In genomic region chr3:102979682-102980378, GRCh38 we compare ENCODE assay signal across 11 cellular contexts.
A peak's percentile ranks its signal among the peaks of the same experiment; 100 is the strongest.
DNase-seq lines count a peak whose midpoint lies in the region; ATAC-seq, FAIRE-seq and TF ChIP-seq lines count a peak whose summit lies in the region.
"Had no signal": no experiment of that assay in that cellular context is flagged by ENCODE, and none has a peak within 500 bp of the region (broad histone marks: within the 10 kb centered on the region; RNA-seq: fewer than 3 reads in every experiment).

No MANE protein-coding gene starts in this region.

- H3K27me3 ChIP-seq in lung (ENCODE audit: control insufficient read depth, insufficient read depth) (no peaks in the 10 kb centered on the region), upper lobe of left lung (no peaks in the 10 kb centered on the region)
- H3K27me3 ChIP-seq in CD8-positive, alpha-beta memory T cell (ENCODE audit: insufficient read depth, low read length, poor library complexity, severe bottlenecking), result no peaks in the 10 kb centered on the region

- no peaks in the 10 kb centered on the region for H3K36me3 ChIP-seq in lung (ENCODE audit: control insufficient read depth in 2 of 2, insufficient read depth in 2 of 2, low read length in 2 of 2)
- H3K36me3 ChIP-seq in upper lobe of left lung, result no peaks in the 10 kb centered on the region
- H3K36me3 ChIP-seq in CD8-positive, alpha-beta memory T cell (ENCODE audit: insufficient read depth, low read length), result no peaks in the 10 kb centered on the region

- peaks cover 0 to 7% (median 0%) of the 10 kb centered on the region in 5 donors for H3K9me3 Mint-ChIP-seq in CD8-positive, alpha-beta memory T cell

- no peak overlapping the region for H3K4me3 Mint-ChIP-seq in CD8-positive, alpha-beta memory T cell

- H3K4me3 ChIP-seq in lung, result no peak overlapping the region
- no peak overlapping the region for H3K4me3 ChIP-seq in upper lobe of left lung
- no peak overlapping the region for H3K4me3 ChIP-seq in CD8-positive, alpha-beta memory T cell (ENCODE audit: low read length)

- no peaks in the 10 kb centered on the region for H3K4me1 Mint-ChIP-seq in CD8-positive, alpha-beta memory T cell

- ATAC-seq in lung (ENCODE audit: insufficient read depth, low FRiP score) (peak; percentile 66), upper lobe of left lung (ENCODE audit: low FRiP score in 2 of 2) (peak; percentile 80 to 98), GM19455 (IDR thresholded peaks at IDR 0.05; ENCODE audit: unreplicated experiment) (no peak)

- no peak for TF ChIP-seq POLR2A in upper lobe of left lung (IDR thresholded peaks at IDR 0.05)

- H3K9me3 ChIP-seq in lung (ENCODE audit: control insufficient read depth in 2 of 2, insufficient read depth in 1 of 2, low read length in 1 of 2) (peaks cover 0 to 1% of the 10 kb centered on the region in 2 donors), upper lobe of left lung (peaks cover 0 to 1% (median 0%) of the 10 kb centered on the region in 4 donors)
- no peaks in the 10 kb centered on the region for H3K9me3 ChIP-seq in CD8-positive, alpha-beta memory T cell (ENCODE audit: low read length)

- H3K27me3 Mint-ChIP-seq in CD8-positive, alpha-beta memory T cell, result no peaks in the 10 kb centered on the region

- no peak for FAIRE-seq in HTR-8/SVneo (lab: Jason Lieb, UNC)
- FAIRE-seq: GM12892 had no signal

- H3K4me1 ChIP-seq in lung (ENCODE audit: control insufficient read depth in 2 of 2, insufficient read depth in 2 of 2, low read length in 2 of 2), result peaks cover 0 to 3% of the 10 kb centered on the region in 2 donors
- peaks cover 0 to 2% (median 0%) of the 10 kb centered on the region in 4 donors for H3K4me1 ChIP-seq in upper lobe of left lung
- H3K4me1 ChIP-seq in CD8-positive, alpha-beta memory T cell (ENCODE audit: insufficient read depth, low read length), result no peaks in the 10 kb centered on the region

- 51 to 60% methylated on average over 4 of the region's 4 CpGs for WGBS in lung, 2 donors
- WGBS in upper lobe of left lung, 2 donors, result 57 to 64% methylated on average over 4 of the region's 4 CpGs

- no peak for TF ChIP-seq CTCF in lung (IDR thresholded peaks at IDR 0.05; ENCODE audit: control extremely low read depth, extremely low read depth)
- no peak for TF ChIP-seq CTCF in upper lobe of left lung (IDR thresholded peaks at IDR 0.05)

- H3K27ac Mint-ChIP-seq in CD8-positive, alpha-beta memory T cell, result peak overlapping the region in 1 of 8 donors; percentile 47

- H3K36me3 Mint-ChIP-seq in CD8-positive, alpha-beta memory T cell, result no peaks in the 10 kb centered on the region

- no peak overlapping the region for H3K27ac ChIP-seq in lung (ENCODE audit: low read depth in 1 of 2, low read length in 1 of 2)
- no peak overlapping the region for H3K27ac ChIP-seq in upper lobe of left lung
- H3K27ac ChIP-seq in CD8-positive, alpha-beta memory T cell (ENCODE audit: low read depth, low read length), result no peak overlapping the region
- H3K27ac ChIP-seq: VCaP had no signal

- CTCF ChIA-PET in HEK293T (lab: Yijun Ruan, JAX), result no interaction called here
- CTCF ChIA-PET in CD8-positive, alpha-beta memory T cell (lab: Charles Lee), result no interaction called here

- TF ChIP-seq EP300 in upper lobe of left lung (IDR thresholded peaks at IDR 0.05), result no peak

- DNase-seq in HTR-8/SVneo (ENCODE audit: insufficient read length, low spot score), result peak; percentile 10
- peak; percentile 4 for DNase-seq in cerebellum (ENCODE audit: low spot score)
- DNase-seq in lung (ENCODE audit: low spot score), result peak; percentile 54
- peak in 1 of 2 donors; percentile 23 for DNase-seq in upper lobe of left lung
- no peak for DNase-seq in inferior parietal cortex (ENCODE audit: extremely low spot score)
- no peak for DNase-seq in HEK293T (ENCODE audit: extremely low spot score)
- DNase-seq in CD8-positive, alpha-beta memory T cell, result no peak
- DNase-seq: NCI-H2081 had no signal

- POLR2A ChIA-PET in HEK293T (lab: Yijun Ruan, JAX), result no interaction called here
- POLR2A ChIA-PET in CD8-positive, alpha-beta memory T cell (lab: Charles Lee), result no interaction called here

TF ChIP-seq in HEK293T, 16 proteins besides CTCF, POLR2A, EP300 and RAD21:
- TF ChIP-seq SUZ12 (IDR thresholded peaks at IDR 0.05), result no peak
- TF ChIP-seq SP1 (IDR thresholded peaks at IDR 0.05), result no peak
- TF ChIP-seq FOXA1 (IDR thresholded peaks at IDR 0.05), result no peak
- TF ChIP-seq LEF1 (IDR thresholded peaks at IDR 0.05; ENCODE audit: borderline replicate concordance), result no peak
- TF ChIP-seq NFRKB (IDR thresholded peaks at IDR 0.05), result no peak
- no peak for TF ChIP-seq L3MBTL2 (conservative IDR thresholded peaks at IDR 0.05)
- no peak for TF ChIP-seq FOXM1 (IDR thresholded peaks at IDR 0.05; ENCODE audit: borderline replicate concordance)
- no peak for TF ChIP-seq FOXK2 (IDR thresholded peaks at IDR 0.05)
- TF ChIP-seq ARNT (IDR thresholded peaks at IDR 0.05), result no peak
- TF ChIP-seq TARDBP (IDR thresholded peaks at IDR 0.05), result no peak

Comparison
In these comparisons a context has a peak if more than half of its experiments do, and no peak if none do; other contexts are left out.
1. DNase-seq: peak in HTR-8/SVneo (single experiment), cerebellum (single experiment) and lung (single experiment); none in inferior parietal cortex (single experiment), HEK293T (single experiment) and CD8-positive, alpha-beta memory T cell (0 of 5).